8 cellular contexts compared by ENCODE assay signal in genomic region chr1:32179193-32179442, GRCh38. TPM values are rescaled to one million over a fixed set of nuclear protein-coding genes. Genes with fewer than 3 reads are reported as not detected.
DNase-seq lines count a peak whose midpoint lies in the region; ATAC-seq and TF ChIP-seq lines count a peak whose summit lies in the region.

No MANE protein-coding gene starts in this region.

- H3K9me3 Mint-ChIP-seq in activated B cell treated with CpG ODN at 0.5 μM for 24 hours, result no peaks in the 10 kb centered on the region
- H3K9me3 Mint-ChIP-seq in stimulated activated memory B cell treated with anti-CD40 and anti-IgM and Interleukin-4, amounts not matched to agents 10 μg/mL and 1 μg/mL and 100 μg/mL, for 72 hours, result no peaks in the 10 kb centered on the region

- POLR2A ChIA-PET in activated B cell treated with CpG ODN at 0.5 μM for 24 hours (lab: Charles Lee), result interaction anchor here (0.5 to 2.7 kb wide), 23 partner anchors 11 to 666 kb away, joined by 3 to 37 read pairs (median 7); partner anchors contain the start of genes BSDC1, CCDC28B, HDAC1 and KPNA6

- peak overlapping the region; percentile 73 for H3K4me3 ChIP-seq in left ventricle myocardium inferior

- CTCF ChIA-PET in activated B cell treated with CpG ODN at 0.5 μM for 24 hours (lab: Charles Lee), result interaction anchor here (0.9 to 1.7 kb wide), 4 partner anchors 33 to 237 kb away, joined by 3 to 6 read pairs (median 4); partner anchors contain the start of gene KPNA6

- H3K27ac Mint-ChIP-seq in activated B cell treated with CpG ODN at 0.5 μM for 24 hours, result peak overlapping the region; percentile 98
- H3K27ac Mint-ChIP-seq in stimulated activated memory B cell treated with anti-CD40 and anti-IgM and Interleukin-4, amounts not matched to agents 10 μg/mL and 1 μg/mL and 100 μg/mL, for 72 hours, result peak overlapping the region; percentile 99

- peak; percentile 58 for DNase-seq in NCI-H1105 (lab: John Stamatoyannopoulos, UW)
- DNase-seq in NCI-H1105 treated with DMSO at 0.1 percent for 48 hours (lab: John Stamatoyannopoulos, UW), result no peak
- DNase-seq in activated B cell treated with CpG ODN at 0.5 μM for 24 hours, result no peak
- no peak for DNase-seq in left ventricle myocardium inferior
- DNase-seq in ureter (ENCODE audit: low spot score), result no peak

- intact Hi-C loops in activated B cell treated with CpG ODN at 0.5 μM for 24 hours (cut with micrococcal nuclease), result loop anchor here (1.0 to 2.0 kb wide), 5 partner anchors 43 to 215 kb away; partner anchors contain the start of genes BSDC1, EIF3I, KPNA6 and TMEM234
- intact Hi-C loops in left ventricle myocardium inferior (cut with micrococcal nuclease), result no loop called here

- no peaks in the 10 kb centered on the region for H3K27me3 Mint-ChIP-seq in activated B cell treated with CpG ODN at 0.5 μM for 24 hours
- no peaks in the 10 kb centered on the region for H3K27me3 Mint-ChIP-seq in stimulated activated memory B cell treated with anti-CD40 and anti-IgM and Interleukin-4, amounts not matched to agents 10 μg/mL and 1 μg/mL and 100 μg/mL, for 72 hours

- H3K9me3 ChIP-seq in left ventricle myocardium inferior (replicated peaks), result no peaks in the 10 kb centered on the region

- H3K27ac ChIP-seq in left ventricle myocardium inferior (replicated peaks), result peak overlapping the region; percentile 96

- peaks cover 29% of the 10 kb centered on the region for H3K36me3 Mint-ChIP-seq in activated B cell treated with CpG ODN at 0.5 μM for 24 hours (ENCODE audit: low read depth)
- peaks cover 37% of the 10 kb centered on the region for H3K36me3 Mint-ChIP-seq in stimulated activated memory B cell treated with anti-CD40 and anti-IgM and Interleukin-4, amounts not matched to agents 10 μg/mL and 1 μg/mL and 100 μg/mL, for 72 hours

- ATAC-seq in activated B cell treated with CpG ODN at 0.5 μM for 24 hours (ENCODE audit: low read depth) (no peak), HG03175 (IDR thresholded peaks at IDR 0.05; ENCODE audit: unreplicated experiment) (no peak), GM19023 (IDR thresholded peaks at IDR 0.05; ENCODE audit: unreplicated experiment) (no peak)
- no peak for ATAC-seq in stimulated activated memory B cell treated with anti-CD40 and anti-IgM and Interleukin-4, amounts not matched to agents 10 μg/mL and 1 μg/mL and 100 μg/mL, for 72 hours

- peaks cover 38% of the 10 kb centered on the region for H3K4me1 Mint-ChIP-seq in activated B cell treated with CpG ODN at 0.5 μM for 24 hours
- H3K4me1 Mint-ChIP-seq in stimulated activated memory B cell treated with anti-CD40 and anti-IgM and Interleukin-4, amounts not matched to agents 10 μg/mL and 1 μg/mL and 100 μg/mL, for 72 hours, result peaks cover 40% of the 10 kb centered on the region

- H3K4me1 ChIP-seq in left ventricle myocardium inferior, result peaks cover 54% of the 10 kb centered on the region

- H3K27me3 ChIP-seq in left ventricle myocardium inferior (ENCODE audit: low read depth), result no peaks in the 10 kb centered on the region

- TF ChIP-seq CTCF in activated B cell treated with CpG ODN at 0.5 μM for 24 hours (IDR thresholded peaks at IDR 0.05) (no peak), left ventricle myocardium inferior (IDR thresholded peaks at IDR 0.05; ENCODE audit: borderline replicate concordance) (no peak)

- H3K4me3 Mint-ChIP-seq in activated B cell treated with CpG ODN at 0.5 μM for 24 hours, result peak overlapping the region; percentile 90
- H3K4me3 Mint-ChIP-seq in stimulated activated memory B cell treated with anti-CD40 and anti-IgM and Interleukin-4, amounts not matched to agents 10 μg/mL and 1 μg/mL and 100 μg/mL, for 72 hours, result peak overlapping the region; percentile 97

- H3K36me3 ChIP-seq in left ventricle myocardium inferior, result peaks cover 32% of the 10 kb centered on the region

RNA-seq across cellular contexts. Expression of gene TXLNA, which starts 0.4 kb away (rescaled TPM):
- total RNA-seq in activated B cell treated with CpG ODN at 0.5 μM for 24 hours, result 52.0 and 54.1 TPM in 2 replicates
- 17.2 TPM for total RNA-seq in left ventricle myocardium inferior
- total RNA-seq in ureter, result 59.6 TPM

RNA-seq across cellular contexts. Expression of gene CCDC28B, which starts 21.3 kb away (rescaled TPM):
- 50.4 and 56.9 TPM in 2 replicates for total RNA-seq in activated B cell treated with CpG ODN at 0.5 μM for 24 hours
- 16.7 TPM for total RNA-seq in left ventricle myocardium inferior
- total RNA-seq in ureter, result 2.1 TPM

RNA-seq across cellular contexts. Expression of gene IQCC, which starts 26.4 kb away (rescaled TPM):
- total RNA-seq in activated B cell treated with CpG ODN at 0.5 μM for 24 hours (3.5 and 4.2 TPM in 2 replicates), left ventricle myocardium inferior (0.71 TPM), ureter (2.5 TPM)

RNA-seq across cellular contexts. Expression of gene DCDC2B, which starts 29.8 kb away (rescaled TPM):
- total RNA-seq in activated B cell treated with CpG ODN at 0.5 μM for 24 hours (not detected in 2 replicates), left ventricle myocardium inferior (not detected), ureter (not detected)

RNA-seq across cellular contexts. Expression of gene TMEM234, which starts 43.0 kb away (rescaled TPM):
- total RNA-seq in activated B cell treated with CpG ODN at 0.5 μM for 24 hours (31.8 and 35.5 TPM in 2 replicates), left ventricle myocardium inferior (10.9 TPM), ureter (45.9 TPM)
